In genomic region chr10:69963835-69964710, GRCh38 we compare ENCODE assay signal across 22 cellular contexts.
DNase-seq lines count a peak whose midpoint lies in the region; ATAC-seq, FAIRE-seq and TF ChIP-seq lines count a peak whose summit lies in the region.
"Had no signal": no experiment of that assay in that cellular context is flagged by ENCODE, and none has a peak within 500 bp of the region (broad histone marks: within the 10 kb centered on the region; RNA-seq: fewer than 3 reads in every experiment).

No MANE protein-coding gene starts in this region.

- no peak overlapping the region for H3K4me3 ChIP-seq in right atrium auricular region
- H3K4me3 ChIP-seq in Loucy (ENCODE audit: low read length, poor library complexity, severe bottlenecking): no peak overlapping the region
- no peak overlapping the region for H3K4me3 ChIP-seq in lung
- no peak overlapping the region for H3K4me3 ChIP-seq in testis
- H3K4me3 ChIP-seq: A549, MG63 had no signal

- no peaks in the 10 kb centered on the region for H4K20me1 ChIP-seq in Loucy (ENCODE audit: insufficient read depth, low read length, poor library complexity, severe bottlenecking)

- no peak for FAIRE-seq in H54 (lab: Jason Lieb, UNC)
- FAIRE-seq: A549, HTR-8/SVneo had no signal

- H3K4me1 ChIP-seq in right atrium auricular region: no peaks in the 10 kb centered on the region
- H3K4me1 ChIP-seq in Loucy (ENCODE audit: insufficient read depth, low read length, poor library complexity, severe bottlenecking): peaks cover 28% of the 10 kb centered on the region
- H3K4me1 ChIP-seq in lung (ENCODE audit: control insufficient read depth in 2 of 2, insufficient read depth in 2 of 2, low read length in 2 of 2): no peaks in the 10 kb centered on the region
- no peaks in the 10 kb centered on the region for H3K4me1 ChIP-seq in testis
- H3K4me1 ChIP-seq: A549 had no signal

- H3K27ac ChIP-seq in right atrium auricular region (no peak overlapping the region), lung (ENCODE audit: low read depth in 1 of 2, low read length in 1 of 2) (no peak overlapping the region), testis (no peak overlapping the region)
- H3K27ac ChIP-seq: A549, C4-2B had no signal

- 88 to 93% methylated on average over 13 of the region's 13 CpGs for WGBS in lung, 2 donors
- WGBS in testis, 2 donors: 90 to 95% methylated on average over 12 to 13 of the region's 13 CpGs

- H3K4me2 ChIP-seq in Loucy (ENCODE audit: low read depth, low read length, poor library complexity, severe bottlenecking): no peak overlapping the region
- H3K4me2 ChIP-seq: A549, SK-N-SH had no signal

- ATAC-seq in left cardiac atrium (no peak), lung (ENCODE audit: insufficient read depth, low FRiP score) (no peak)
- ATAC-seq: A549 had no signal

- DNase-seq in right atrium auricular region (ENCODE audit: low spot score): peak; percentile 43
- DNase-seq in left cardiac atrium: no peak
- DNase-seq in lung (ENCODE audit: low spot score): peak; percentile 25
- DNase-seq in testis: peak; percentile 11
- DNase-seq in KG1 (lab: John Stamatoyannopoulos, UW): no peak
- DNase-seq in central memory CD4-positive, alpha-beta T cell: no peak
- no peak for DNase-seq in H54 (ENCODE audit: insufficient read length, low spot score)
- DNase-seq: GDM1, H9, IMR-90, Karpas-422, MG63, NCI-H1048, NCI-H2081, NCI-H748 treated with DMSO at 0.1 percent for 48 hours, OCI-M1, SHP77 treated with DMSO at 0.1 percent for 48 hours, SK-N-SH had no signal

- H3F3A ChIP-seq in Loucy (ENCODE audit: low read depth): no peaks in the 10 kb centered on the region

- intact Hi-C loops in left cardiac atrium (cut with DNase I): no loop called here
- intact Hi-C loops in testis (cut with DNase I; ENCODE audit: low total_unique reads): no loop called here

- H2AFZ ChIP-seq in Loucy (ENCODE audit: low read length): 0 out of 2 replicates have a peak overlapping the region, but pooled peaks have one; percentile 7

- no peak overlapping the region for H3K9ac ChIP-seq in Loucy (ENCODE audit: low read depth, low read length, poor library complexity, severe bottlenecking)
- H3K9ac ChIP-seq: SK-N-SH had no signal

- TF ChIP-seq POLR2A in testis (IDR thresholded peaks at IDR 0.05) (no peak), H54 (IDR thresholded peaks at IDR 0.05; ENCODE audit: low read depth, low read length) (no peak)

- H3K36me3 ChIP-seq in right atrium auricular region: no peaks in the 10 kb centered on the region
- H3K36me3 ChIP-seq in Loucy (ENCODE audit: insufficient read depth, low read length): no peaks in the 10 kb centered on the region
- H3K36me3 ChIP-seq in lung (ENCODE audit: control insufficient read depth in 2 of 2, insufficient read depth in 2 of 2, low read length in 2 of 2): no peaks in the 10 kb centered on the region
- H3K36me3 ChIP-seq in testis (ENCODE audit: low read depth, missing control alignments): no peaks in the 10 kb centered on the region
- H3K36me3 ChIP-seq: MG63 had no signal

- no peaks in the 10 kb centered on the region for H3K9me2 ChIP-seq in Loucy (replicated peaks; ENCODE audit: low read depth, low read length)
- H3K9me2 ChIP-seq: SK-N-SH had no signal

- TF ChIP-seq CTCF in right atrium auricular region (IDR thresholded peaks at IDR 0.05) (no peak), Loucy (conservative IDR thresholded peaks at IDR 0.05; ENCODE audit: low read length) (no peak), lung (IDR thresholded peaks at IDR 0.05; ENCODE audit: control extremely low read depth, extremely low read depth) (no peak), testis (IDR thresholded peaks at IDR 0.05) (no peak)

- H3K27me3 ChIP-seq in right atrium auricular region: no peaks in the 10 kb centered on the region
- H3K27me3 ChIP-seq in Loucy (ENCODE audit: insufficient read depth, low read length, poor library complexity, severe bottlenecking): no peaks in the 10 kb centered on the region
- no peaks in the 10 kb centered on the region for H3K27me3 ChIP-seq in lung (ENCODE audit: control insufficient read depth, insufficient read depth)
- H3K27me3 ChIP-seq in testis: no peaks in the 10 kb centered on the region
- H3K27me3 ChIP-seq: MG63 had no signal

- H3K9me3 ChIP-seq in right atrium auricular region (no peaks in the 10 kb centered on the region), Loucy (ENCODE audit: insufficient read depth, low read depth, low read length) (no peaks in the 10 kb centered on the region), lung (ENCODE audit: control insufficient read depth in 2 of 2, insufficient read depth in 1 of 2, low read length in 1 of 2) (no peaks in the 10 kb centered on the region), testis (no peaks in the 10 kb centered on the region)
- H3K9me3 ChIP-seq: A549, MG63, SK-N-SH had no signal

- H3K79me2 ChIP-seq in Loucy (ENCODE audit: insufficient read depth, low read length): no peaks in the 10 kb centered on the region

Comparison
In these comparisons a context has a peak if more than half of its experiments do, and no peak if none do; other contexts are left out.
1. DNase-seq: peak in right atrium auricular region (single experiment), lung (single experiment) and testis (single experiment); none in left cardiac atrium (single experiment), KG1 (single experiment), central memory CD4-positive, alpha-beta T cell (single experiment) and H54 (single experiment).